Comparison of ENCODE assay signal across 35 cellular contexts in the genomic region with DNA sequence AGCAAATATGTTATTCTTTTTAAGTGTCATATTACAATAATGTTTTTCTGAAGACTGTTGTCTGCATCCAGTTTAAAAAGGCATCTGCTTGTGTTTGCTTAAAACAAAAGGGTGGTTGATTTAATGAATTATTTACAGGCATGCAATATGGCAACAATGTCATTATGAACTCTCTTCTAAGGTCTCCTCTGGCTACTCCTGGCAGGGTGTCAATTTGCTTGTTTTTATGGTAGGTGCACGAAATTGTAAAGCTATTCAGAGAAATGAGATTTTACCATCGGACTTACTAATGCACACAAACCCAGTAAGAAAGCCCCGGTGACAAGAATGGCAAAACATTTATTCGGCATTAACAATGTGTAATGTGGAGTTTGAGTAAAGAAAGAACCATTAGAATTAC.
"Had no signal": no experiment of that assay in that cellular context is flagged by ENCODE, and none has a peak within 500 bp of the region (broad histone marks: within the 10 kb centered on the region; RNA-seq: fewer than 3 reads in every experiment).

No MANE protein-coding gene starts in this region.

- H3K27me3 Mint-ChIP-seq: activated naive CD4-positive, alpha-beta T cell treated with anti-CD3 and anti-CD28 coated beads, Interleukin-2, amount 10 ng/mL, durations not matched to agents 7 days and 5 days; activated naive CD8-positive, alpha-beta T cell treated with anti-CD3 and anti-CD28 coated beads, Interleukin-2, amount 10 ng/mL, durations not matched to agents 7 days and 5 days; naive thymus-derived CD4-positive, alpha-beta T cell; progenitor cell of endocrine pancreas; stimulated activated naive CD8-positive, alpha-beta T cell treated with anti-CD3 and anti-CD28 coated beads, Interleukin-15, Interleukin-2, amounts not matched to agents 100 ng/mL and 50 ng/mL, for 24 hours had no signal

- H3K9me3 Mint-ChIP-seq: brain had no signal

- H3K27me3 ChIP-seq: ascending aorta, cardiac muscle cell, colonic mucosa, gastrocnemius medialis, ovary, upper lobe of left lung, vagina had no signal

- H3K4me3 Mint-ChIP-seq: activated naive CD4-positive, alpha-beta T cell treated with anti-CD3 and anti-CD28 coated beads, Interleukin-2, amount 10 ng/mL, durations not matched to agents 7 days and 5 days; activated naive CD8-positive, alpha-beta T cell treated with anti-CD3 and anti-CD28 coated beads, Interleukin-2, amount 10 ng/mL, durations not matched to agents 7 days and 5 days; immature natural killer cell; naive thymus-derived CD4-positive, alpha-beta T cell; stimulated activated effector memory CD8-positive, alpha-beta T cell treated with anti-CD3 and anti-CD28 coated beads, Interleukin-12 subunit alpha, Interleukin-12 subunit beta, amount 100 ng/mL, for 72 hours; stimulated activated naive CD8-positive, alpha-beta T cell treated with anti-CD3 and anti-CD28 coated beads, Interleukin-15, Interleukin-2, amounts not matched to agents 100 ng/mL and 50 ng/mL, for 24 hours had no signal

- H3K36me3 Mint-ChIP-seq: activated naive CD4-positive, alpha-beta T cell treated with anti-CD3 and anti-CD28 coated beads, Interleukin-2, amount 10 ng/mL, durations not matched to agents 7 days and 5 days; activated naive CD8-positive, alpha-beta T cell treated with anti-CD3 and anti-CD28 coated beads, Interleukin-2, amount 10 ng/mL, durations not matched to agents 7 days and 5 days; brain; naive thymus-derived CD4-positive, alpha-beta T cell; stimulated activated effector memory CD8-positive, alpha-beta T cell treated with anti-CD3 and anti-CD28 coated beads, Interleukin-12 subunit alpha, Interleukin-12 subunit beta, amount 100 ng/mL, for 72 hours had no signal

- DNase-seq: activated CD4-positive, alpha-beta T cell treated with anti-CD3 and anti-CD28 coated beads for 48 hours; activated CD4-positive, alpha-beta T cell treated with anti-CD3 and anti-CD28 coated beads, Interleukin-2, amount 50 U/mL, for 48 hours; activated CD8-positive, alpha-beta memory T cell treated with anti-CD3 and anti-CD28 coated beads, Interleukin-2, amount 50 U/mL, for 4 hours; activated gamma-delta T cell; activated naive CD4-positive, alpha-beta T cell treated with anti-CD3 and anti-CD28 coated beads, Interleukin-2, amount 10 ng/mL, durations not matched to agents 7 days and 5 days; activated naive CD8-positive, alpha-beta T cell treated with anti-CD3 and anti-CD28 coated beads, Interleukin-2, amount 10 ng/mL, durations not matched to agents 7 days and 5 days; activated T-cell treated with anti-CD3 and anti-CD28 coated beads, Interleukin-2, amount 50 U/mL, for 1 hour; cerebellar nuclear complex; colonic mucosa; effector CD8-positive, alpha-beta T cell; gastrocnemius medialis; head of caudate nucleus; hypothalamus; immature natural killer cell; kidney; midbrain; naive thymus-derived CD4-positive, alpha-beta T cell; ovary; retina; stimulated activated CD4-positive, alpha-beta T cell treated with anti-CD3 and anti-CD28 coated beads, Interleukin-12 subunit alpha, Interleukin-12 subunit beta, amount 100 ng/mL, for 4 hours; stimulated activated CD4-positive, alpha-beta T cell treated with anti-CD3 and anti-CD28 coated beads, Interleukin-4, amount 100 ng/mL, for 24 hours; T1000; upper lobe of left lung; WERI-Rb-1 had no signal

- H3K27ac Mint-ChIP-seq: activated naive CD4-positive, alpha-beta T cell treated with anti-CD3 and anti-CD28 coated beads, Interleukin-2, amount 10 ng/mL, durations not matched to agents 7 days and 5 days; activated naive CD8-positive, alpha-beta T cell treated with anti-CD3 and anti-CD28 coated beads, Interleukin-2, amount 10 ng/mL, durations not matched to agents 7 days and 5 days; immature natural killer cell; naive thymus-derived CD4-positive, alpha-beta T cell; progenitor cell of endocrine pancreas; stimulated activated effector memory CD8-positive, alpha-beta T cell treated with anti-CD3 and anti-CD28 coated beads, Interleukin-12 subunit alpha, Interleukin-12 subunit beta, amount 100 ng/mL, for 72 hours; stimulated activated naive CD8-positive, alpha-beta T cell treated with anti-CD3 and anti-CD28 coated beads, Interleukin-15, Interleukin-2, amounts not matched to agents 100 ng/mL and 50 ng/mL, for 24 hours had no signal

- ATAC-seq: activated CD4-positive, CD25-positive, alpha-beta regulatory T cell treated with anti-CD3 and anti-CD28 coated beads, Interleukin-2, amount 50 U/mL, for 24 hours; gastrocnemius medialis; naive thymus-derived CD4-positive, alpha-beta T cell; sciatic nerve; stimulated activated effector memory CD8-positive, alpha-beta T cell treated with anti-CD3 and anti-CD28 coated beads, Interleukin-12 subunit alpha, Interleukin-12 subunit beta, amount 100 ng/mL, for 72 hours had no signal

- H3K4me1 ChIP-seq: colonic mucosa, gastrocnemius medialis, upper lobe of left lung, vagina had no signal

- H3K9me3 ChIP-seq: ascending aorta, colonic mucosa, gastrocnemius medialis, ovary, thoracic aorta, upper lobe of left lung, vagina had no signal

- H3K27ac ChIP-seq: ascending aorta, cardiac muscle cell, colonic mucosa, gastrocnemius medialis, ovary, skin epidermis, thoracic aorta, upper lobe of left lung, vagina, WERI-Rb-1 had no signal

- H3K4me3 ChIP-seq: ascending aorta, cardiac muscle cell, colonic mucosa, gastrocnemius medialis, ovary, skin epidermis, thoracic aorta, upper lobe of left lung, vagina had no signal

- H3K4me1 Mint-ChIP-seq: activated naive CD4-positive, alpha-beta T cell treated with anti-CD3 and anti-CD28 coated beads, Interleukin-2, amount 10 ng/mL, durations not matched to agents 7 days and 5 days; activated naive CD8-positive, alpha-beta T cell treated with anti-CD3 and anti-CD28 coated beads, Interleukin-2, amount 10 ng/mL, durations not matched to agents 7 days and 5 days; immature natural killer cell; naive thymus-derived CD4-positive, alpha-beta T cell; stimulated activated effector memory CD8-positive, alpha-beta T cell treated with anti-CD3 and anti-CD28 coated beads, Interleukin-12 subunit alpha, Interleukin-12 subunit beta, amount 100 ng/mL, for 72 hours had no signal

- H3K36me3 ChIP-seq: ascending aorta, cardiac muscle cell, colonic mucosa, gastrocnemius medialis, ovary, thoracic aorta, upper lobe of left lung, vagina, WERI-Rb-1 had no signal
